ENCODE assay signal across 16 cellular contexts in the genomic region with DNA sequence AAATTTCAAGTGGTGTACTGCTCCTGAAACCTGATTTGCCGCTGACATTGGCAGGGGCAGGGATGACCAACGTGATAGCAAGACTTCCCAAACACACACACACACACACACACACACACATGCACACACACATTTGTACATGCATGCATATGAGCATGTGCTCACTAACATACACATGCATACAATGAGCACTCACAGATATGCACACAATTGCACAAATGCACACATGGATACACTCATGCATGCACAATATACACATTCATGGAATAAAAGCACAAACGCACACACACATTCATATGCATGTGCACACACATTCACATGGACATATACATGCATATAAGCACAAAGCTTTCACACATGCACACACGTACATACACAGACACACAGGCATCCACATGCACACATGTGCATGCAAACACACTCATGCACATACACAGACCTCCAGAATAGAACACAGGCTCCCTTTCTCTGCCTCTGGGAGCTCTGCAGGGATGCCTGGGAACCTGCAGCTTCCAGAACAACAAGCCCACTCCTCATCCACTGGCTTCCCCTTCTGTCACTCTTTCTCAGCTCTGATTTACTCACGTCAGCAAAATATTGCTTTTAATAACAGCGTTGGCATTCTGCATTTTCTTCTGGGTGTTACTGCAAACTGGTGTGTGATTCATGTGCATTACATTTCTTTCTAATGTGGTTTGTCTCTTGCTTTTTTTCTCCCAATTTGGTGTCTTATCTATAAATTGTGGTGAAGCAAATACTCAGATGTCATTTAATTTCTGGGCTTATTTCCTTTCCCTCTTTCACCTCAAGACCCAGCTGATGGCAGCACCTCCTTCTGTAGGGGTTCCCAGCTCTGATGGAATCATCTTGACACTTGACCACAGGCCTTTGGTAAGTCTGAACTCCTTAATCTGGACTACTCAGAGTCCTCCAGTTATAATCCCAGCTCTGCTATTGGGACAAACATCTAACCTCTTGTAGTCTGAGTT.
A peak's percentile ranks its signal among the peaks of the same experiment; 100 is the strongest.
DNase-seq lines count a peak whose midpoint lies in the region; ATAC-seq, FAIRE-seq and TF ChIP-seq lines count a peak whose summit lies in the region.
"Had no signal": no experiment of that assay in that cellular context is flagged by ENCODE, and none has a peak within 500 bp of the region (broad histone marks: within the 10 kb centered on the region; RNA-seq: fewer than 3 reads in every experiment).

No MANE protein-coding gene starts in this region.

- ATAC-seq in HepG2: no peak
- no peak for ATAC-seq in right lobe of liver
- no peak for ATAC-seq in HG03460 (IDR thresholded peaks at IDR 0.05; ENCODE audit: unreplicated experiment)
- no peak for ATAC-seq in GM21390 (IDR thresholded peaks at IDR 0.05; ENCODE audit: unreplicated experiment)
- no peak for ATAC-seq in HG03520 (IDR thresholded peaks at IDR 0.05; ENCODE audit: unreplicated experiment)
- no peak for ATAC-seq in HG03095 (IDR thresholded peaks at IDR 0.05; ENCODE audit: unreplicated experiment)
- ATAC-seq: Panc1, Right ventricle myocardium inferior had no signal

- peaks cover 2 to 12% of the 10 kb centered on the region in 2 experiments; a peak in 2 of 5 replicates for H3K27me3 ChIP-seq in HepG2 (ENCODE audit: control insufficient read depth in 1 of 2, insufficient read depth in 2 of 2, low read length in 2 of 2)
- H3K27me3 ChIP-seq in right lobe of liver: no peaks in the 10 kb centered on the region

- in situ Hi-C loops in HepG2 (cut with HindIII; ENCODE audit: extremely low pct_ligation_motif_present, low pct_unique_long_range_greater_than_20kb): no loop called here

- no peak for DNase-seq in HepG2 (ENCODE audit: low spot score)
- no peak for DNase-seq in right lobe of liver
- DNase-seq in M059J (ENCODE audit: low read depth): peak; percentile 66
- peak; percentile 48 for DNase-seq in central memory CD4-positive, alpha-beta T cell
- DNase-seq: NCI-H1105, NCI-H1694 treated with DMSO at 0.1 percent for 48 hours, NCI-H446, NCI-H774, SK-N-SH had no signal

- H3K4me1 ChIP-seq in HepG2 (ENCODE audit: insufficient read depth, low read length) (no peaks in the 10 kb centered on the region), right lobe of liver (no peaks in the 10 kb centered on the region)

- no peaks in the 10 kb centered on the region for H4K20me1 ChIP-seq in HepG2 (ENCODE audit: insufficient read depth, low read length)

- 3% methylated on average over 5 of the region's 6 CpGs for WGBS in HepG2 (ENCODE audit: low lambda C conversion rate)
- WGBS in right lobe of liver (ENCODE audit: insufficient coverage, low coverage, low lambda C conversion rate, missing lambda C conversion rate): 64% methylated on average over 5 of the region's 6 CpGs

- no peak overlapping the region for H3K9ac ChIP-seq in HepG2 (ENCODE audit: insufficient read depth, low read depth, low read length)
- H3K9ac ChIP-seq: SK-N-SH had no signal

- no peak for TF ChIP-seq EP300 in HepG2 (IDR thresholded peaks at IDR 0.05; ENCODE audit: low read depth in 2 of 2, low read length in 2 of 2)
- TF ChIP-seq EP300 in HepG2 (CRISPR knock-in tag; IDR thresholded peaks at IDR 0.05; ENCODE audit: borderline replicate concordance): no peak

- H3K79me2 ChIP-seq in HepG2 (ENCODE audit: insufficient read depth, low read length): no peaks in the 10 kb centered on the region

- BruUV-seq in HepG2 (replicated peaks; lab: Mats Ljungman, UMichigan): no TSS peak

- no peak overlapping the region for H2AFZ ChIP-seq in HepG2 (ENCODE audit: low read length)

- H3K36me3 ChIP-seq in HepG2 (replicated peaks in 1 of 2; ENCODE audit: control insufficient read depth in 1 of 2, insufficient read depth in 2 of 2, low read length in 2 of 2): no peaks in the 10 kb centered on the region
- H3K36me3 ChIP-seq in right lobe of liver: no peaks in the 10 kb centered on the region

- intact Hi-C loops in HepG2 (cut with micrococcal nuclease; ENCODE audit: unreplicated experiment): no loop called here
- intact Hi-C loops in right lobe of liver (cut with DNase I): no loop called here

- TF ChIP-seq POLR2A in HepG2 (IDR thresholded peaks at IDR 0.05; ENCODE audit: insufficient read depth in 1 of 2, low read depth in 2 of 2, low read length in 2 of 2): no peak
- no peak for TF ChIP-seq POLR2A in right lobe of liver (IDR thresholded peaks at IDR 0.05)

- TF ChIP-seq RAD21 in HepG2 (CRISPR knock-in tag; IDR thresholded peaks at IDR 0.05): no peak

- H3K9me3 ChIP-seq in HepG2 (ENCODE audit: low read length) (no peaks in the 10 kb centered on the region), right lobe of liver (no peaks in the 10 kb centered on the region)
- H3K9me3 ChIP-seq: SK-N-SH had no signal

- no peak for TF ChIP-seq CTCF in HepG2 (CRISPR knock-in tag; IDR thresholded peaks at IDR 0.05)
- no peak for TF ChIP-seq CTCF in right lobe of liver (IDR thresholded peaks at IDR 0.05)

- no peak overlapping the region for H3K4me2 ChIP-seq in HepG2 (ENCODE audit: low read depth, low read length)
- H3K4me2 ChIP-seq: SK-N-SH had no signal

- FAIRE-seq in HepG2 (lab: Jason Lieb, UNC): no peak
- FAIRE-seq: H1 had no signal

- H3K27ac ChIP-seq in HepG2 (ENCODE audit: extremely low read length, insufficient read depth, low read length) (no peak overlapping the region), right lobe of liver (no peak overlapping the region)

- POLR2A ChIA-PET in HepG2 (lab: Yijun Ruan, JAX): no interaction called here

- no peak overlapping the region for H3K4me3 ChIP-seq in HepG2 (replicated peaks in 1 of 3; ENCODE audit: insufficient read depth in 1 of 3, low read depth in 2 of 3, low read length in 3 of 3)
- H3K4me3 ChIP-seq in right lobe of liver: no peak overlapping the region

- CTCF ChIA-PET in HepG2 (lab: Yijun Ruan, JAX; ENCODE audit: low intra/inter-chr PET ratio, low total read pairs): no interaction called here

TF ChIP-seq in HepG2, 621 proteins besides CTCF, POLR2A, EP300 and RAD21:
- TF ChIP-seq, protein P1, sequence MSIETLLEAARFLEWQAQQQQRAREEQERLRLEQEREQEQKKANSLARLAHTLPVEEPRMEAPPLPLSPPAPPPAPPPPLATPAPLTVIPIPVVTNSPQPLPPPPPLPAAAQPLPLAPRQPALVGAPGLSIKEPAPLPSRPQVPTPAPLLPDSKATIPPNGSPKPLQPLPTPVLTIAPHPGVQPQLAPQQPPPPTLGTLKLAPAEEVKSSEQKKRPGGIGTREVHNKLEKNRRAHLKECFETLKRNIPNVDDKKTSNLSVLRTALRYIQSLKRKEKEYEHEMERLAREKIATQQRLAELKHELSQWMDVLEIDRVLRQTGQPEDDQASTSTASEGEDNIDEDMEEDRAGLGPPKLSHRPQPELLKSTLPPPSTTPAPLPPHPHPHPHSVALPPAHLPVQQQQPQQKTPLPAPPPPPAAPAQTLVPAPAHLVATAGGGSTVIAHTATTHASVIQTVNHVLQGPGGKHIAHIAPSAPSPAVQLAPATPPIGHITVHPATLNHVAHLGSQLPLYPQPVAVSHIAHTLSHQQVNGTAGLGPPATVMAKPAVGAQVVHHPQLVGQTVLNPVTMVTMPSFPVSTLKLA (IDR thresholded peaks at IDR 0.05): peak; percentile 73
- no peak for TF ChIP-seq ZFAT (CRISPR knock-in tag; conservative IDR thresholded peaks at IDR 0.05)
- TF ChIP-seq MAFF (IDR thresholded peaks at IDR 0.05; ENCODE audit: low read depth, low read length): peak; percentile 84
- peak; percentile 86 to 88 for TF ChIP-seq MAFK (conservative IDR thresholded peaks at IDR 0.05 in 1 of 2, IDR thresholded peaks at IDR 0.05 in 1 of 2; ENCODE audit: low read length in 2 of 2)
- TF ChIP-seq, protein P2, sequence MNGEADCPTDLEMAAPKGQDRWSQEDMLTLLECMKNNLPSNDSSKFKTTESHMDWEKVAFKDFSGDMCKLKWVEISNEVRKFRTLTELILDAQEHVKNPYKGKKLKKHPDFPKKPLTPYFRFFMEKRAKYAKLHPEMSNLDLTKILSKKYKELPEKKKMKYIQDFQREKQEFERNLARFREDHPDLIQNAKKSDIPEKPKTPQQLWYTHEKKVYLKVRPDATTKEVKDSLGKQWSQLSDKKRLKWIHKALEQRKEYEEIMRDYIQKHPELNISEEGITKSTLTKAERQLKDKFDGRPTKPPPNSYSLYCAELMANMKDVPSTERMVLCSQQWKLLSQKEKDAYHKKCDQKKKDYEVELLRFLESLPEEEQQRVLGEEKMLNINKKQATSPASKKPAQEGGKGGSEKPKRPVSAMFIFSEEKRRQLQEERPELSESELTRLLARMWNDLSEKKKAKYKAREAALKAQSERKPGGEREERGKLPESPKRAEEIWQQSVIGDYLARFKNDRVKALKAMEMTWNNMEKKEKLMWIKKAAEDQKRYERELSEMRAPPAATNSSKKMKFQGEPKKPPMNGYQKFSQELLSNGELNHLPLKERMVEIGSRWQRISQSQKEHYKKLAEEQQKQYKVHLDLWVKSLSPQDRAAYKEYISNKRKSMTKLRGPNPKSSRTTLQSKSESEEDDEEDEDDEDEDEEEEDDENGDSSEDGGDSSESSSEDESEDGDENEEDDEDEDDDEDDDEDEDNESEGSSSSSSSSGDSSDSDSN (CRISPR knock-in tag; IDR thresholded peaks at IDR 0.05): no peak
TF ChIP-seq in HepG2: peak in this region for 3.

Comparison
In these comparisons a context has a peak if more than half of its experiments do, and no peak if none do; other contexts are left out.
1. DNase-seq: peak in M059J (single experiment) and central memory CD4-positive, alpha-beta T cell (single experiment); none in HepG2 (single experiment) and right lobe of liver (0 of 3).